1 cellular context compared by ENCODE assay signal in the genomic region with DNA sequence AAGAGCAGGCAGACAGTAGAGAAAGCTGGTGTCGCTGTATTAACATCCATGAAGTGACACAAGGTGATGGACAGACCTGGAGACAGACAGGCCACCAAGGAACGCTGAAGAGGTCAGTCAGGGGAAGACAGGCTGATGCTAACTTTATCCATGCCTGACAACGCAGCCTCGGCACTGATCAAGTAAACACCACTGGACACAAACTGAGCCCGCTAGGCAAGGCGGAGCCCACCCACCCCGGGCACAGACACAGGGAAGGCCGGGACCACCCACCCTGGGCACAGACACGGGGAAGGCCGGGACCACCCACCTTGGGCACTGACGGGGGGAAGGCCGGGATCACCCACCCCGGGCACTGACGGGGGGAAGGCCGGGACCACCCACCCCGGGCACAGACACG.
TF ChIP-seq lines count a peak whose summit lies in the region.

No MANE protein-coding gene starts in this region.

TF ChIP-seq in WTC11, 78 proteins besides CTCF, POLR2A, EP300 and RAD21:
- TF ChIP-seq GTF2I (CRISPR knock-in tag; conservative IDR thresholded peaks at IDR 0.05), result no peak
- no peak for TF ChIP-seq NFYB (CRISPR knock-in tag; conservative IDR thresholded peaks at IDR 0.05; ENCODE audit: low read depth)
- TF ChIP-seq CREB1 (CRISPR knock-in tag; IDR thresholded peaks at IDR 0.05), result no peak
- TF ChIP-seq, protein P1, sequence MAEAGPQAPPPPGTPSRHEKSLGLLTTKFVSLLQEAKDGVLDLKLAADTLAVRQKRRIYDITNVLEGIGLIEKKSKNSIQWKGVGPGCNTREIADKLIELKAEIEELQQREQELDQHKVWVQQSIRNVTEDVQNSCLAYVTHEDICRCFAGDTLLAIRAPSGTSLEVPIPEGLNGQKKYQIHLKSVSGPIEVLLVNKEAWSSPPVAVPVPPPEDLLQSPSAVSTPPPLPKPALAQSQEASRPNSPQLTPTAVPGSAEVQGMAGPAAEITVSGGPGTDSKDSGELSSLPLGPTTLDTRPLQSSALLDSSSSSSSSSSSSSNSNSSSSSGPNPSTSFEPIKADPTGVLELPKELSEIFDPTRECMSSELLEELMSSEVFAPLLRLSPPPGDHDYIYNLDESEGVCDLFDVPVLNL (CRISPR knock-in tag; IDR thresholded peaks at IDR 0.05; ENCODE audit: borderline replicate concordance, low read depth), result no peak
- TF ChIP-seq, protein P2, sequence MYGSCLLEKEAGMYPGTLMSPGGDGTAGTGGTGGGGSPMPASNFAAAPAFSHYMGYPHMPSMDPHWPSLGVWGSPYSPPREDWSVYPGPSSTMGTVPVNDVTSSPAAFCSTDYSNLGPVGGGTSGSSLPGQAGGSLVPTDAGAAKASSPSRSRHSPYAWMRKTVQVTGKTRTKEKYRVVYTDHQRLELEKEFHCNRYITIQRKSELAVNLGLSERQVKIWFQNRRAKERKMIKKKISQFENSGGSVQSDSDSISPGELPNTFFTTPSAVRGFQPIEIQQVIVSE (CRISPR knock-in tag; IDR thresholded peaks at IDR 0.05; ENCODE audit: borderline replicate concordance), result no peak
- no peak for TF ChIP-seq NR1H2 (CRISPR knock-in tag; IDR thresholded peaks at IDR 0.05)
- no peak for TF ChIP-seq CBFB (CRISPR knock-in tag; IDR thresholded peaks at IDR 0.05; ENCODE audit: low read depth)
- TF ChIP-seq GRHL2 (CRISPR knock-in tag; IDR thresholded peaks at IDR 0.05; ENCODE audit: insufficient replicate concordance, severe bottlenecking), result no peak
- TF ChIP-seq ZNF317 (CRISPR knock-in tag; IDR thresholded peaks at IDR 0.05; ENCODE audit: borderline replicate concordance, low read depth), result no peak
- TF ChIP-seq ZNF396 (CRISPR knock-in tag; IDR thresholded peaks at IDR 0.05; ENCODE audit: borderline replicate concordance), result no peak
- TF ChIP-seq ELF4 (CRISPR knock-in tag; IDR thresholded peaks at IDR 0.05; ENCODE audit: low read depth), result no peak
- TF ChIP-seq, protein P3, sequence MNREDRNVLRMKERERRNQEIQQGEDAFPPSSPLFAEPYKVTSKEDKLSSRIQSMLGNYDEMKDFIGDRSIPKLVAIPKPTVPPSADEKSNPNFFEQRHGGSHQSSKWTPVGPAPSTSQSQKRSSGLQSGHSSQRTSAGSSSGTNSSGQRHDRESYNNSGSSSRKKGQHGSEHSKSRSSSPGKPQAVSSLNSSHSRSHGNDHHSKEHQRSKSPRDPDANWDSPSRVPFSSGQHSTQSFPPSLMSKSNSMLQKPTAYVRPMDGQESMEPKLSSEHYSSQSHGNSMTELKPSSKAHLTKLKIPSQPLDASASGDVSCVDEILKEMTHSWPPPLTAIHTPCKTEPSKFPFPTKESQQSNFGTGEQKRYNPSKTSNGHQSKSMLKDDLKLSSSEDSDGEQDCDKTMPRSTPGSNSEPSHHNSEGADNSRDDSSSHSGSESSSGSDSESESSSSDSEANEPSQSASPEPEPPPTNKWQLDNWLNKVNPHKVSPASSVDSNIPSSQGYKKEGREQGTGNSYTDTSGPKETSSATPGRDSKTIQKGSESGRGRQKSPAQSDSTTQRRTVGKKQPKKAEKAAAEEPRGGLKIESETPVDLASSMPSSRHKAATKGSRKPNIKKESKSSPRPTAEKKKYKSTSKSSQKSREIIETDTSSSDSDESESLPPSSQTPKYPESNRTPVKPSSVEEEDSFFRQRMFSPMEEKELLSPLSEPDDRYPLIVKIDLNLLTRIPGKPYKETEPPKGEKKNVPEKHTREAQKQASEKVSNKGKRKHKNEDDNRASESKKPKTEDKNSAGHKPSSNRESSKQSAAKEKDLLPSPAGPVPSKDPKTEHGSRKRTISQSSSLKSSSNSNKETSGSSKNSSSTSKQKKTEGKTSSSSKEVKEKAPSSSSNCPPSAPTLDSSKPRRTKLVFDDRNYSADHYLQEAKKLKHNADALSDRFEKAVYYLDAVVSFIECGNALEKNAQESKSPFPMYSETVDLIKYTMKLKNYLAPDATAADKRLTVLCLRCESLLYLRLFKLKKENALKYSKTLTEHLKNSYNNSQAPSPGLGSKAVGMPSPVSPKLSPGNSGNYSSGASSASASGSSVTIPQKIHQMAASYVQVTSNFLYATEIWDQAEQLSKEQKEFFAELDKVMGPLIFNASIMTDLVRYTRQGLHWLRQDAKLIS (CRISPR knock-in tag; IDR thresholded peaks at IDR 0.05; ENCODE audit: borderline replicate concordance), result no peak
